Comparison of ENCODE assay signal across 8 cellular contexts in the genomic region with DNA sequence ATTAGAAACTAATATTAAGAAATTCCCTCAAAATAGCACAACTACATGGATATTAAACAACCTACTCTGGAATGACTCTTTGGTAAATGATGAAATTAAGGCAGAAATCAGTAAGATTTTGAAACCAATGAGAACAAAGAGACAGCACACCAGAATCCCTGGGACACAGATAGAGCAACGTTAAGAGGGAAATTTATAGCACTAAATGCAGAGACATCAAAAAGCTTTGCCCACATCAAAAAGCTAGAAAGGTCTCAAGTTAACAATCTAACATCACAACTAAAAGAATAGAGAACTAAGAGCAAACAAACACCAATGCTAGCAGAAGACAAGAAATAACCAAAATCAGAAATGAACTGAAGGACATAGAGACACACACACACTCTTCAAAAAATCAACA.
"Had no signal": no experiment of that assay in that cellular context is flagged by ENCODE, and none has a peak within 500 bp of the region (broad histone marks: within the 10 kb centered on the region; RNA-seq: fewer than 3 reads in every experiment).

No MANE protein-coding gene starts in this region.

- H3K27ac ChIP-seq: HL-60, KMS-11 had no signal

- FAIRE-seq: HepG2, HTR-8/SVneo had no signal

- H3K9ac ChIP-seq: KMS-11 had no signal

- DNase-seq: IMR-90, Karpas-422, KBM-7, KG1 had no signal

- ATAC-seq: HepG2 had no signal

- H3K4me2 ChIP-seq: KMS-11 had no signal
